Comparison of ENCODE assay signal across 14 cellular contexts in genomic region chr19:38281820-38282566, GRCh38. TPM values are rescaled to one million over a fixed set of nuclear protein-coding genes. Genes with fewer than 3 reads are reported as not detected.
DNase-seq lines count a peak whose midpoint lies in the region; ATAC-seq, FAIRE-seq and TF ChIP-seq lines count a peak whose summit lies in the region.
"Had no signal": no experiment of that assay in that cellular context is flagged by ENCODE, and none has a peak within 500 bp of the region (broad histone marks: within the 10 kb centered on the region; RNA-seq: fewer than 3 reads in every experiment).

No MANE protein-coding gene starts in this region.

- no peaks in the 10 kb centered on the region for H3K27me3 Mint-ChIP-seq in CD8-positive, alpha-beta T cell (ENCODE audit: low read depth)
- H3K27me3 Mint-ChIP-seq: central memory CD8-positive, alpha-beta T cell had no signal

- no peaks in the 10 kb centered on the region for H3K9me3 ChIP-seq in CD8-positive, alpha-beta T cell (ENCODE audit: low read length)
- no peaks in the 10 kb centered on the region for H3K9me3 ChIP-seq in OCI-LY1 (ENCODE audit: low read length)
- H3K9me3 ChIP-seq in keratinocyte (ENCODE audit: control insufficient read depth, low read depth, low read length) = no peaks in the 10 kb centered on the region

- H3K4me3 Mint-ChIP-seq in CD8-positive, alpha-beta T cell = no peak overlapping the region
- H3K4me3 Mint-ChIP-seq: central memory CD8-positive, alpha-beta T cell had no signal

- no peak overlapping the region for H3K27ac ChIP-seq in CD8-positive, alpha-beta T cell (ENCODE audit: low read depth, low read length)
- H3K27ac ChIP-seq in OCI-LY1 (ENCODE audit: low read depth, low read length, poor library complexity, severe bottlenecking) (peak overlapping the region; percentile 15), keratinocyte (ENCODE audit: control insufficient read depth, insufficient read depth, low read length) (peak overlapping the region; percentile 18)

- CTCF ChIA-PET in CD8-positive, alpha-beta T cell (lab: Charles Lee) = no interaction called here

- H3K9me2 ChIP-seq in OCI-LY1 (ENCODE audit: low read depth, low read length) = no peaks in the 10 kb centered on the region

- DNase-seq in CD8-positive, alpha-beta T cell = no peak
- DNase-seq in keratinocyte (ENCODE audit: low read depth, low spot score) = no peak
- DNase-seq in pons (ENCODE audit: low spot score) = no peak
- DNase-seq in NCI-H524 treated with DMSO at 0.1 percent for 48 hours (lab: John Stamatoyannopoulos, UW) = no peak
- DNase-seq in NCI-H510A treated with DMSO at 0.1 percent for 48 hours (lab: John Stamatoyannopoulos, UW) = no peak
- DNase-seq: activated effector memory CD4-positive, alpha-beta T cell treated with Interleukin-2 at 50 U/mL for 16 hours; hypothalamus; midbrain; NCI-H187 treated with DMSO at 0.1 percent for 48 hours; PC-3; retina; T-helper 9 cell had no signal

- peaks cover 8% of the 10 kb centered on the region for H3K9me1 ChIP-seq in keratinocyte (ENCODE audit: control insufficient read depth, extremely low read depth, insufficient read depth, low read length)

- H3K9ac ChIP-seq in OCI-LY1 (ENCODE audit: low read length) = no peak overlapping the region; the same call in 1 of the 2 replicates
- H3K9ac ChIP-seq in keratinocyte (ENCODE audit: control insufficient read depth, extremely low read depth, insufficient read depth, low read length) = no peak overlapping the region

- TF ChIP-seq CTCF in CD8-positive, alpha-beta T cell (IDR thresholded peaks at IDR 0.05) = no peak
- no peak for TF ChIP-seq CTCF in OCI-LY1 (IDR thresholded peaks at IDR 0.05; ENCODE audit: low read length)
- no peak for TF ChIP-seq CTCF in keratinocyte (optimal IDR thresholded peaks at IDR 0.05 in 1 of 3, IDR thresholded peaks at IDR 0.05 in 1 of 3, conservative IDR thresholded peaks at IDR 0.05 in 1 of 3; ENCODE audit: extremely low read depth in 1 of 3, insufficient read depth in 2 of 3, low read length in 3 of 3)

- H3K4me2 ChIP-seq in OCI-LY1 (ENCODE audit: low read length) (no peak overlapping the region), keratinocyte (ENCODE audit: control insufficient read depth, extremely low read depth, insufficient read depth, low read depth, low read length) (no peak overlapping the region)

- no peaks in the 10 kb centered on the region for H4K20me1 ChIP-seq in OCI-LY1 (ENCODE audit: insufficient read depth, low read length)
- H4K20me1 ChIP-seq in keratinocyte (ENCODE audit: control insufficient read depth, extremely low read depth, insufficient read depth, low read length) = peaks cover 47% of the 10 kb centered on the region

- intact Hi-C loops in CD8-positive, alpha-beta T cell (cut with DNase I, micrococcal nuclease) = no loop called here

- ATAC-seq in CD8-positive, alpha-beta T cell = peak; percentile 44
- ATAC-seq: PC-3 had no signal

- H2AFZ ChIP-seq in OCI-LY1 (ENCODE audit: low read length) (no peak overlapping the region), keratinocyte (ENCODE audit: control insufficient read depth, low read length) (no peak overlapping the region)

- no peak overlapping the region for H3K4me3 ChIP-seq in CD8-positive, alpha-beta T cell (ENCODE audit: low read depth, low read length)
- H3K4me3 ChIP-seq in OCI-LY1 (ENCODE audit: low read depth, low read length, poor library complexity, severe bottlenecking) (no peak overlapping the region), keratinocyte (ENCODE audit: control insufficient read depth in 2 of 3, extremely low read depth in 1 of 3, insufficient read depth in 2 of 3, low read depth in 1 of 3, low read length in 3 of 3) (no peak overlapping the region)

- dilution Hi-C loops in keratinocyte (cut with MboI; ENCODE audit: extremely low pct_ligation_motif_present, low sequenced_read_pairs) = no loop called here

- no peaks in the 10 kb centered on the region for H3K27me3 ChIP-seq in CD8-positive, alpha-beta T cell (ENCODE audit: insufficient read depth, low read length)
- H3K27me3 ChIP-seq in OCI-LY1 (ENCODE audit: insufficient read depth, low read length) (no peaks in the 10 kb centered on the region), keratinocyte (ENCODE audit: control insufficient read depth, extremely low read depth, insufficient read depth, low read length) (no peaks in the 10 kb centered on the region)

- peak overlapping the region; percentile 45 for H3K27ac Mint-ChIP-seq in CD8-positive, alpha-beta T cell

- peaks cover 8% of the 10 kb centered on the region for H3K4me1 ChIP-seq in CD8-positive, alpha-beta T cell (ENCODE audit: insufficient read depth, low read length)
- H3K4me1 ChIP-seq in OCI-LY1 (ENCODE audit: insufficient read depth, low read length, severe bottlenecking) = peaks cover 30% of the 10 kb centered on the region
- peaks cover 29% of the 10 kb centered on the region for H3K4me1 ChIP-seq in keratinocyte (ENCODE audit: control insufficient read depth, extremely low read depth, insufficient read depth, low read length)

- peaks cover 7% of the 10 kb centered on the region for H3K36me3 ChIP-seq in CD8-positive, alpha-beta T cell (ENCODE audit: insufficient read depth, low read length)
- peaks cover 29% of the 10 kb centered on the region; the same call in 1 of the 2 replicates for H3K36me3 ChIP-seq in OCI-LY1 (ENCODE audit: insufficient read depth, low read length)
- H3K36me3 ChIP-seq in keratinocyte (ENCODE audit: control insufficient read depth in 2 of 2, extremely low read depth in 1 of 2, insufficient read depth in 2 of 2, low read length in 2 of 2) = peaks cover 28 to 60% of the 10 kb centered on the region in 2 experiments

- H3F3A ChIP-seq in OCI-LY1 (ENCODE audit: insufficient read depth, low read length) = no peaks in the 10 kb centered on the region

- H3K79me2 ChIP-seq in OCI-LY1 (ENCODE audit: insufficient read depth, low read length) (peaks cover 16% of the 10 kb centered on the region), keratinocyte (ENCODE audit: control insufficient read depth, insufficient read depth, low read length) (peaks cover 91% of the 10 kb centered on the region)

- H3K36me3 Mint-ChIP-seq in CD8-positive, alpha-beta T cell = peaks cover 37% of the 10 kb centered on the region

- H3K9me3 Mint-ChIP-seq in CD8-positive, alpha-beta T cell = no peaks in the 10 kb centered on the region
- H3K9me3 Mint-ChIP-seq: central memory CD8-positive, alpha-beta T cell had no signal

- POLR2A ChIA-PET in CD8-positive, alpha-beta T cell (lab: Charles Lee) = interaction anchor here (0.8 kb wide), 1 partner anchor 17 kb away, joined by 3 read pairs; no protein-coding TSS in a partner anchor

- H3K4me1 Mint-ChIP-seq in CD8-positive, alpha-beta T cell (ENCODE audit: low read depth) = peaks cover 12% of the 10 kb centered on the region
- H3K4me1 Mint-ChIP-seq: central memory CD8-positive, alpha-beta T cell had no signal

- no peak for FAIRE-seq in keratinocyte (lab: Jason Lieb, UNC)

RNA-seq across cellular contexts. Expression of gene SPINT2, which starts 17.6 kb away (rescaled TPM):
- 10 to 100 TPM; 35.7 to 38.2 TPM for total RNA-seq in CD8-positive, alpha-beta T cell
- 362 to 472 TPM (median 363 TPM) in 3 replicates for polyA plus RNA-seq in keratinocyte
- 293 TPM for polyA plus RNA-seq in keratinocyte (2011; ENCODE audit: low read depth)
- 250 and 352 TPM in 2 replicates for polyA plus RNA-seq in keratinocyte (2011; cell fraction: cytosol; rRNA removed)
- polyA plus RNA-seq in keratinocyte (2011; cell fraction: nucleus; rRNA removed) = 891 and 980 TPM in 2 replicates
- 601 and 646 TPM in 2 replicates for polyA plus RNA-seq in keratinocyte (2012; ENCODE audit: low replicate concordance)
- polyA minus RNA-seq in keratinocyte = 182 to 293 TPM (median 269 TPM) in 3 replicates
- polyA minus RNA-seq in keratinocyte (2011; cell fraction: cytosol; rRNA and poly(A)+ RNA removed) = 465 TPM
- polyA minus RNA-seq in keratinocyte (2011; cell fraction: nucleus; rRNA and poly(A)+ RNA removed) = 290 and 325 TPM in 2 replicates

RNA-seq across cellular contexts. Expression of gene C19orf33, which starts 22.1 kb away (rescaled TPM):
- not detected for total RNA-seq in CD8-positive, alpha-beta T cell
- polyA plus RNA-seq in keratinocyte = 302 to 496 TPM (median 366 TPM) in 3 replicates
- polyA plus RNA-seq in keratinocyte (2011; ENCODE audit: low read depth) = 241 TPM
- 214 and 781 TPM in 2 replicates for polyA plus RNA-seq in keratinocyte (2011; cell fraction: cytosol; rRNA removed)
- polyA plus RNA-seq in keratinocyte (2011; cell fraction: nucleus; rRNA removed) = 102 and 139 TPM in 2 replicates
- polyA plus RNA-seq in keratinocyte (2012; ENCODE audit: low replicate concordance) = 360 and 816 TPM in 2 replicates
- 35.2 to 58.7 TPM (median 44.3 TPM) in 3 replicates for polyA minus RNA-seq in keratinocyte
- 220 TPM for polyA minus RNA-seq in keratinocyte (2011; cell fraction: cytosol; rRNA and poly(A)+ RNA removed)
- polyA minus RNA-seq in keratinocyte (2011; cell fraction: nucleus; rRNA and poly(A)+ RNA removed) = 42.0 and 55.5 TPM in 2 replicates

RNA-seq across cellular contexts. Expression of gene PPP1R14A, which starts 25.8 kb away (rescaled TPM):
- not detected for total RNA-seq in CD8-positive, alpha-beta T cell
- 2.6 to 3.1 TPM (median 2.7 TPM) in 3 replicates for polyA plus RNA-seq in keratinocyte
- 1.6 TPM for polyA plus RNA-seq in keratinocyte (2011; ENCODE audit: low read depth)
- polyA plus RNA-seq in keratinocyte (2011; cell fraction: cytosol; rRNA removed) = 0.79 and 3.3 TPM in 2 replicates
- polyA plus RNA-seq in keratinocyte (2011; cell fraction: nucleus; rRNA removed) = 1.3 and 1.4 TPM in 2 replicates
- polyA plus RNA-seq in keratinocyte (2012; ENCODE audit: low replicate concordance) = 0.75 and 5.7 TPM in 2 replicates
- polyA minus RNA-seq in keratinocyte = 0.43 TPM in 1 of 3 replicates, not detected in the others
- 5.9 TPM for polyA minus RNA-seq in keratinocyte (2011; cell fraction: cytosol; rRNA and poly(A)+ RNA removed)
- not detected in 2 replicates for polyA minus RNA-seq in keratinocyte (2011; cell fraction: nucleus; rRNA and poly(A)+ RNA removed)
- total RNA-seq: PC-3 had no signal

RNA-seq across cellular contexts. Expression of gene YIF1B, which starts 33.8 kb away (rescaled TPM):
- 10 to 100 TPM; 12.0 to 13.0 TPM for total RNA-seq in CD8-positive, alpha-beta T cell
- polyA plus RNA-seq in keratinocyte = 38.1 to 66.5 TPM (median 47.6 TPM) in 3 replicates
- 7.4 TPM for polyA plus RNA-seq in keratinocyte (2011; ENCODE audit: low read depth)
- polyA plus RNA-seq in keratinocyte (2011; cell fraction: cytosol; rRNA removed) = 29.0 and 58.3 TPM in 2 replicates
- polyA plus RNA-seq in keratinocyte (2011; cell fraction: nucleus; rRNA removed) = 25.8 and 36.8 TPM in 2 replicates
- polyA plus RNA-seq in keratinocyte (2012; ENCODE audit: low replicate concordance) = 26.1 and 50.0 TPM in 2 replicates
- polyA minus RNA-seq in keratinocyte = 40.3 to 62.6 TPM (median 40.9 TPM) in 3 replicates
- polyA minus RNA-seq in keratinocyte (2011; cell fraction: cytosol; rRNA and poly(A)+ RNA removed) = 51.8 TPM
- 12.3 and 12.4 TPM in 2 replicates for polyA minus RNA-seq in keratinocyte (2011; cell fraction: nucleus; rRNA and poly(A)+ RNA removed)

RNA-seq across cellular contexts. Expression of gene KCNK6, which starts 37.7 kb away (rescaled TPM):
- total RNA-seq in CD8-positive, alpha-beta T cell = 1 to 10 TPM; 3.3 to 3.4 TPM
- polyA plus RNA-seq in keratinocyte = 23.9 to 33.7 TPM (median 29.1 TPM) in 3 replicates
- 17.5 TPM for polyA plus RNA-seq in keratinocyte (2011; ENCODE audit: low read depth)
- 23.3 and 23.8 TPM in 2 replicates for polyA plus RNA-seq in keratinocyte (2011; cell fraction: cytosol; rRNA removed)
- polyA plus RNA-seq in keratinocyte (2011; cell fraction: nucleus; rRNA removed) = 65.9 and 66.2 TPM in 2 replicates
- 34.3 and 38.5 TPM in 2 replicates for polyA plus RNA-seq in keratinocyte (2012; ENCODE audit: low replicate concordance)
- polyA minus RNA-seq in keratinocyte = 17.3 to 23.6 TPM (median 23.1 TPM) in 3 replicates
- 14.8 TPM for polyA minus RNA-seq in keratinocyte (2011; cell fraction: cytosol; rRNA and poly(A)+ RNA removed)
- 19.3 and 32.0 TPM in 2 replicates for polyA minus RNA-seq in keratinocyte (2011; cell fraction: nucleus; rRNA and poly(A)+ RNA removed)
